ENCODE assay signal across 8 cellular contexts in the genomic region with DNA sequence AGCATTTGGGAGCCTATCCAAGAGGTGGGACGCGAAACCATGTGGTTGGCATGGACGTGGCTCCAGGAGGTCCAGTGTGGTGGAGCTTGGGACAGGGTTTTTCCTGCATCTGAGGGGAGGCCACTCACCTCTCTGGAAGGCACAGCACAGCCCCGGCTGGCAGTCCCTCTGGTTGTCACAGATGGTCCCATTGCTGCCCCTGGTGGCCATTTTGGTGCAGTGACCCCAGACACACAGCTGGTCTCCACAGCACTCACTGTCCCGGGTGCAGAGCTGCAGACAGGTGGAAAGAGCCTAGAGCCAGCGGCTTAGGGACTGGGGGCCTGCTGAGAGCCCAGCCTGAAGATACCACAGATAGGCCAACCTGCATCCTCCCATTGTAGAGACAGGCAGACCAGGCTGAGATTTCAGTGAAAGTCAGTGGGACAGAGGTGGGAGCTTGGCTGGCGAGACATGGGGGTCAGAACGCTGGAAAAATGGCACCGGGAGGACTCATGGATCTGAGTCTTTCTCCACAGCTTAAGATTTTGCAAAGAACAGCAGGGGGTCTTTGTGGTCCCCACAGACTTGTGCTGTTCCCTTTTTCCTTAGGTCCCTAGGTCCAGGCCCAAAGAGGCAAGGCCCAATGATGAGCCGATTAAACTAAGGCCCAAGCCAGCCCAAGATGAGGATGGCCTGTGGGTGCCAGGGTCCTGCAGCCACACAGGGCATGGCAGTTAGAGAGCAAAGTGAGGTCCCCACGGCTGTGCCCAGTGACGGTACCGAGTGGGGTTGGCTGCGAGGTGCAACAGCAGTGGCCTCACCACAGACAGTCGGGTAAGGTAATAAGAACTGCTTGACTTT. TPM values are rescaled to one million over a fixed set of nuclear protein-coding genes. Genes with fewer than 3 reads are reported as not detected.
DNase-seq lines count a peak whose midpoint lies in the region; ATAC-seq and TF ChIP-seq lines count a peak whose summit lies in the region.

No MANE protein-coding gene starts in this region.

- no peak overlapping the region for H3K4me3 ChIP-seq in epithelial cell of esophagus (ENCODE audit: low read length)
- no peak overlapping the region for H3K4me3 ChIP-seq in stomach

- no peak for TF ChIP-seq EP300 in stomach (IDR thresholded peaks at IDR 0.05)

- no peak overlapping the region for H3K27ac ChIP-seq in stomach

- H3K9me3 Mint-ChIP-seq in activated CD8-positive, alpha-beta T cell treated with anti-CD3 and anti-CD28 coated beads, Interleukin-2, amount 10 ng/mL, durations not matched to agents 7 days and 5 days (ENCODE audit: insufficient read depth) = peaks cover 4% of the 10 kb centered on the region
- no peaks in the 10 kb centered on the region for H3K9me3 Mint-ChIP-seq in nephron

- POLR2A ChIA-PET in activated CD8-positive, alpha-beta T cell treated with anti-CD3 and anti-CD28 coated beads, Interleukin-2, amount 10 ng/mL, durations not matched to agents 7 days and 5 days (lab: Charles Lee) = no interaction called here

- peaks cover 8% of the 10 kb centered on the region for H3K4me1 Mint-ChIP-seq in activated CD8-positive, alpha-beta T cell treated with anti-CD3 and anti-CD28 coated beads, Interleukin-2, amount 10 ng/mL, durations not matched to agents 7 days and 5 days (ENCODE audit: low read depth)
- H3K4me1 Mint-ChIP-seq in nephron = peaks cover 55% of the 10 kb centered on the region

- H3K36me3 ChIP-seq in stomach = peaks cover 0 to 21% (median 4%) of the 10 kb centered on the region in 4 donors

- H3K9me3 ChIP-seq in stomach = no peaks in the 10 kb centered on the region

- intact Hi-C loops in stomach (cut with DNase I; ENCODE audit: low total_unique reads) = no loop called here

- H3K27me3 Mint-ChIP-seq in activated CD8-positive, alpha-beta T cell treated with anti-CD3 and anti-CD28 coated beads, Interleukin-2, amount 10 ng/mL, durations not matched to agents 7 days and 5 days (ENCODE audit: low read depth) = peaks cover 11% of the 10 kb centered on the region
- H3K27me3 Mint-ChIP-seq in nephron (ENCODE audit: low read depth) = peaks cover 5% of the 10 kb centered on the region

- no peaks in the 10 kb centered on the region for H3K27me3 ChIP-seq in stomach

- H3K4me1 ChIP-seq in stomach = peaks cover 1 to 29% (median 15%) of the 10 kb centered on the region in 4 donors

- peak; percentile 67 for TF ChIP-seq CTCF in epithelial cell of esophagus (IDR thresholded peaks at IDR 0.05; ENCODE audit: insufficient read depth, low read depth, low read length, missing control alignments)
- TF ChIP-seq CTCF in nephron (IDR thresholded peaks at IDR 0.05; ENCODE audit: unreplicated experiment in 3 of 3) = peak; percentile 59 to 67 (median 65)
- TF ChIP-seq CTCF in stomach (IDR thresholded peaks at IDR 0.05) = peak in 5 of 7 experiments; percentile 35 to 74 (median 66)

- TF ChIP-seq POLR2A in stomach (IDR thresholded peaks at IDR 0.05) = no peak

- CTCF ChIA-PET in activated CD8-positive, alpha-beta T cell treated with anti-CD3 and anti-CD28 coated beads, Interleukin-2, amount 10 ng/mL, durations not matched to agents 7 days and 5 days (lab: Charles Lee) = interaction anchor here (0.7 to 3.2 kb wide), 29 partner anchors 9 to 314 kb away, joined by 3 to 18 read pairs (median 4); no protein-coding TSS in a partner anchor

- H3K36me3 Mint-ChIP-seq in activated CD8-positive, alpha-beta T cell treated with anti-CD3 and anti-CD28 coated beads, Interleukin-2, amount 10 ng/mL, durations not matched to agents 7 days and 5 days (ENCODE audit: low read depth) = peaks cover 3% of the 10 kb centered on the region
- H3K36me3 Mint-ChIP-seq in nephron (ENCODE audit: low read depth) = peaks cover 18% of the 10 kb centered on the region

- WGBS in stomach, 5 donors = 65 to 74% (median 69%) methylated on average over 14 to 15 of the region's 15 CpGs

- peak; percentile 27 to 35 for DNase-seq in AML-193 (lab: John Stamatoyannopoulos, UW)
- peak; percentile 25 for DNase-seq in NCI-H510A (lab: John Stamatoyannopoulos, UW)
- DNase-seq in activated CD8-positive, alpha-beta T cell treated with anti-CD3 and anti-CD28 coated beads, Interleukin-2, amount 10 ng/mL, durations not matched to agents 7 days and 5 days = peak; percentile 88
- DNase-seq in epithelial cell of esophagus (ENCODE audit: low read depth) = peak; percentile 51
- peak; percentile 79 for DNase-seq in stomach

- peak overlapping the region; percentile 20 for H3K27ac Mint-ChIP-seq in activated CD8-positive, alpha-beta T cell treated with anti-CD3 and anti-CD28 coated beads, Interleukin-2, amount 10 ng/mL, durations not matched to agents 7 days and 5 days
- peak overlapping the region in 1 of 3 experiments; percentile 59 for H3K27ac Mint-ChIP-seq in nephron

- no peak overlapping the region for H3K4me3 Mint-ChIP-seq in activated CD8-positive, alpha-beta T cell treated with anti-CD3 and anti-CD28 coated beads, Interleukin-2, amount 10 ng/mL, durations not matched to agents 7 days and 5 days
- H3K4me3 Mint-ChIP-seq in nephron = no peak overlapping the region

- ATAC-seq in GM18517 (IDR thresholded peaks at IDR 0.05; ENCODE audit: unreplicated experiment) (peak; percentile 82), HG03045 (IDR thresholded peaks at IDR 0.05; ENCODE audit: unreplicated experiment) (peak; percentile 67)
- ATAC-seq in activated CD8-positive, alpha-beta T cell treated with anti-CD3 and anti-CD28 coated beads, Interleukin-2, amount 10 ng/mL, durations not matched to agents 7 days and 5 days = peak; percentile 96

RNA-seq across cellular contexts. Expression of a gene that starts 41.4 kb away (rescaled TPM):
- total RNA-seq in activated CD8-positive, alpha-beta T cell treated with anti-CD3 and anti-CD28 coated beads, Interleukin-2, amount 10 ng/mL, durations not matched to agents 7 days and 5 days = under 1 TPM in 1 of 2 experiments, not detected in 1; 0.29 TPM
- 10 to 100 TPM; 35.0 to 63.8 (median 54.7) TPM for total RNA-seq in stomach
- 10 to 100 TPM; 21.8 to 36.7 (median 29.6) TPM for polyA plus RNA-seq in stomach

Comparison
In these comparisons a context has a peak if more than half of its experiments do, and no peak if none do; other contexts are left out.
1. DNase-seq: peak in every context shown above with its lines; median percentile 88 in activated CD8-positive, alpha-beta T cell treated with anti-CD3 and anti-CD28 coated beads, Interleukin-2, amount 10 ng/mL, durations not matched to agents 7 days and 5 days; 79 in stomach; 51 in epithelial cell of esophagus; 31 in AML-193; 25 in NCI-H510A.
2. RNA of a gene that starts 41.4 kb away (total RNA-seq): 35.0 to 63.8 TPM in stomach; 0.29 TPM in activated CD8-positive, alpha-beta T cell treated with anti-CD3 and anti-CD28 coated beads, Interleukin-2, amount 10 ng/mL, durations not matched to agents 7 days and 5 days; every median in the first group is over 10 times any median in the second.
3. Peak in every context shown above with its lines, with median percentiles within 50 percentile points of each other: ATAC-seq and CTCF ChIP-seq.